Comparison of ENCODE assay signal across 1 cellular context in the genomic region with DNA sequence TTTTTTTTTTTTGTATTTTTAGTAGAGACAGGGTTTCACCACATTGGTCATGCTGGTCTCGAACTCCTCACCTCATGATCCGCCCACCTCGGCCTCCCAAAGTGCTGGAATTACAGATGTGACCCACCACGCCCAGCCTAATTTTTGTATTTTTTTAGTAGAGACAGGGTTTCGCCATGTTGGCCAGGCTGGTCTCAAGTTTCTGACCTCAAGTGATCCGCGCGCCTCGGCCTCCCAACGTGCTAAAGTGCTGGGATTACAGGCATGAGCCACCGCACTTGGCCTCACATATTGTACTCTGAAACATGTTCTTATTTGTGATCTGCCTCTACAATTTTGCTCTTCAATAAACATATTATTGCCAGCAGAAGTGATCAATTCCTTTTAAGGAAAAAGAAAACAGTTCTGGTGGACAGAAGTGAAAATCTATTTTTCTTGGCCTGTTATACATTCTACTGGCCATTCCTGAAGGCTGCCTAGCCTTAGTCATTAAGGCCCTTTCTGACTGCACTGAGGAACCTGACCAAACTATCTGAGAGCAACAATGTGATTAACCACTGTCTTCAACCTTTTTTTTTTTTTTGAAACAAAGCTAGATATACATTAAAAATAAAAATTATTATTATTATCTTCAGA.
TF ChIP-seq lines count a peak whose summit lies in the region.

No MANE protein-coding gene starts in this region.

TF ChIP-seq in HepG2, 621 proteins besides CTCF, POLR2A, EP300 and RAD21:
- no peak for TF ChIP-seq ZNF337 (CRISPR knock-in tag; IDR thresholded peaks at IDR 0.05; ENCODE audit: borderline replicate concordance, low read depth)
- TF ChIP-seq CREBL2 (CRISPR knock-in tag; IDR thresholded peaks at IDR 0.05; ENCODE audit: borderline replicate concordance) = no peak
- no peak for TF ChIP-seq ZNF230 (CRISPR knock-in tag; IDR thresholded peaks at IDR 0.05)
- TF ChIP-seq ARNT2 (CRISPR knock-in tag; IDR thresholded peaks at IDR 0.05; ENCODE audit: low read depth) = no peak
- TF ChIP-seq AKAP8 (CRISPR knock-in tag; IDR thresholded peaks at IDR 0.05) = no peak
- TF ChIP-seq REPIN1 (CRISPR knock-in tag; IDR thresholded peaks at IDR 0.05; ENCODE audit: borderline replicate concordance, low read depth) = no peak
- TF ChIP-seq, protein P1, sequence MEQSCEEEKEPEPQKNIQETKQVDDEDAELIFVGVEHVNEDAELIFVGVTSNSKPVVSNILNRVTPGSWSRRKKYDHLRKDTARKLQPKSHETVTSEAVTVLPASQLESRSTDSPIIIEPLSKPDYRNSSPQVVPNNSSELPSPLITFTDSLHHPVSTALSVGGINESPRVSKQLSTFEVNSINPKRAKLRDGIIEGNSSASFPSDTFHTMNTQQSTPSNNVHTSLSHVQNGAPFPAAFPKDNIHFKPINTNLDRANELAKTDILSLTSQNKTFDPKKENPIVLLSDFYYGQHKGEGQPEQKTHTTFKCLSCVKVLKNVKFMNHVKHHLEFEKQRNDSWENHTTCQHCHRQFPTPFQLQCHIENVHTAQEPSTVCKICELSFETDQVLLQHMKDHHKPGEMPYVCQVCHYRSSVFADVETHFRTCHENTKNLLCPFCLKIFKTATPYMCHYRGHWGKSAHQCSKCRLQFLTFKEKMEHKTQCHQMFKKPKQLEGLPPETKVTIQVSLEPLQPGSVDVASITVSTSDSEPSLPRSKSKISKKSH (CRISPR knock-in tag; IDR thresholded peaks at IDR 0.05; ENCODE audit: borderline replicate concordance) = no peak
- TF ChIP-seq NBN (conservative IDR thresholded peaks at IDR 0.05) = no peak
- no peak for TF ChIP-seq ZNF264 (CRISPR knock-in tag; IDR thresholded peaks at IDR 0.05)
- no peak for TF ChIP-seq ZBTB7A (CRISPR knock-in tag; IDR thresholded peaks at IDR 0.05)
- TF ChIP-seq HOXA7 (CRISPR knock-in tag; IDR thresholded peaks at IDR 0.05) = no peak
- no peak for TF ChIP-seq CEBPG (CRISPR knock-in tag; IDR thresholded peaks at IDR 0.05)
- TF ChIP-seq, protein P2, sequence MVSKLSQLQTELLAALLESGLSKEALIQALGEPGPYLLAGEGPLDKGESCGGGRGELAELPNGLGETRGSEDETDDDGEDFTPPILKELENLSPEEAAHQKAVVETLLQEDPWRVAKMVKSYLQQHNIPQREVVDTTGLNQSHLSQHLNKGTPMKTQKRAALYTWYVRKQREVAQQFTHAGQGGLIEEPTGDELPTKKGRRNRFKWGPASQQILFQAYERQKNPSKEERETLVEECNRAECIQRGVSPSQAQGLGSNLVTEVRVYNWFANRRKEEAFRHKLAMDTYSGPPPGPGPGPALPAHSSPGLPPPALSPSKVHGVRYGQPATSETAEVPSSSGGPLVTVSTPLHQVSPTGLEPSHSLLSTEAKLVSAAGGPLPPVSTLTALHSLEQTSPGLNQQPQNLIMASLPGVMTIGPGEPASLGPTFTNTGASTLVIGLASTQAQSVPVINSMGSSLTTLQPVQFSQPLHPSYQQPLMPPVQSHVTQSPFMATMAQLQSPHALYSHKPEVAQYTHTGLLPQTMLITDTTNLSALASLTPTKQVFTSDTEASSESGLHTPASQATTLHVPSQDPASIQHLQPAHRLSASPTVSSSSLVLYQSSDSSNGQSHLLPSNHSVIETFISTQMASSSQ (IDR thresholded peaks at IDR 0.05; ENCODE audit: low read depth) = no peak
- TF ChIP-seq, protein P2 (CRISPR knock-in tag; IDR thresholded peaks at IDR 0.05; ENCODE audit: borderline replicate concordance) = no peak
